1 cellular context compared by ENCODE assay signal in genomic region chr17:2095536-2095910, GRCh38.
TF ChIP-seq lines count a peak whose summit lies in the region.

No MANE protein-coding gene starts in this region.

TF ChIP-seq in GM12878, 131 proteins besides CTCF, POLR2A, EP300 and RAD21:
- TF ChIP-seq, protein P1, sequence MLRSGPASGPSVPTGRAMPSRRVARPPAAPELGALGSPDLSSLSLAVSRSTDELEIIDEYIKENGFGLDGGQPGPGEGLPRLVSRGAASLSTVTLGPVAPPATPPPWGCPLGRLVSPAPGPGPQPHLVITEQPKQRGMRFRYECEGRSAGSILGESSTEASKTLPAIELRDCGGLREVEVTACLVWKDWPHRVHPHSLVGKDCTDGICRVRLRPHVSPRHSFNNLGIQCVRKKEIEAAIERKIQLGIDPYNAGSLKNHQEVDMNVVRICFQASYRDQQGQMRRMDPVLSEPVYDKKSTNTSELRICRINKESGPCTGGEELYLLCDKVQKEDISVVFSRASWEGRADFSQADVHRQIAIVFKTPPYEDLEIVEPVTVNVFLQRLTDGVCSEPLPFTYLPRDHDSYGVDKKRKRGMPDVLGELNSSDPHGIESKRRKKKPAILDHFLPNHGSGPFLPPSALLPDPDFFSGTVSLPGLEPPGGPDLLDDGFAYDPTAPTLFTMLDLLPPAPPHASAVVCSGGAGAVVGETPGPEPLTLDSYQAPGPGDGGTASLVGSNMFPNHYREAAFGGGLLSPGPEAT (IDR thresholded peaks at IDR 0.05; ENCODE audit: low read depth) = no peak
- TF ChIP-seq SRF (IDR thresholded peaks at IDR 0.05; ENCODE audit: low read depth in 2 of 2, low read length in 2 of 2) (no peak), BMI1 (IDR thresholded peaks at IDR 0.05; ENCODE audit: borderline replicate concordance) (no peak), ZSCAN29 (IDR thresholded peaks at IDR 0.05) (no peak), NFXL1 (IDR thresholded peaks at IDR 0.05; ENCODE audit: borderline replicate concordance) (no peak), MYB (IDR thresholded peaks at IDR 0.05; ENCODE audit: borderline replicate concordance, low read depth, low read length) (no peak), ZBTB40 (IDR thresholded peaks at IDR 0.05; ENCODE audit: borderline replicate concordance) (no peak), CBX3 (IDR thresholded peaks at IDR 0.05; ENCODE audit: borderline replicate concordance, low read depth) (no peak), ETV6 (conservative IDR thresholded peaks at IDR 0.05 in 1 of 2, IDR thresholded peaks at IDR 0.05 in 1 of 2; ENCODE audit: borderline replicate concordance in 1 of 2, low read depth in 1 of 2) (no peak), PAX8 (IDR thresholded peaks at IDR 0.05) (no peak), CHD4 (IDR thresholded peaks at IDR 0.05) (no peak), IRF5 (IDR thresholded peaks at IDR 0.05; ENCODE audit: borderline replicate concordance) (no peak)
